In genomic region chr12:6335451-6336078, GRCh38 we compare ENCODE assay signal across 8 cellular contexts. TPM values are rescaled to one million over a fixed set of nuclear protein-coding genes. Genes with fewer than 3 reads are reported as not detected.
A peak's percentile ranks its signal among the peaks of the same experiment; 100 is the strongest.
DNase-seq lines count a peak whose midpoint lies in the region; ATAC-seq and TF ChIP-seq lines count a peak whose summit lies in the region.

No MANE protein-coding gene starts in this region.

- H3K9me3 ChIP-seq in tibial artery, result no peaks in the 10 kb centered on the region

- intact Hi-C loops in activated T-helper 1 cell treated with anti-CD3 and anti-CD28 coated beads, Interleukin-12 subunit alpha, Interleukin-12 subunit beta, Interleukin-2, Interleukin-4 antibody, amounts not matched to agents 30 ng/mL and 10 ng/mL and 1 ng/mL, durations not matched to agents 14 hours and 24 hours and 36 hours (cut with micrococcal nuclease), result loop anchor here (1.0 to 5.0 kb wide), 8 partner anchors 12 to 272 kb away; partner anchors contain the start of genes CHD4, GAPDH, IFFO1 and VAMP1
- intact Hi-C loops in tibial artery (cut with DNase I; ENCODE audit: low total_unique reads), result loop anchor here (5.0 kb wide), 2 partner anchors 47 to 132 kb away; partner anchors contain the start of gene LTBR

- no peak overlapping the region for H3K27ac Mint-ChIP-seq in activated T-helper 1 cell treated with anti-CD3 and anti-CD28 coated beads, Interleukin-12 subunit alpha, Interleukin-12 subunit beta, Interleukin-2, Interleukin-4 antibody, amounts not matched to agents 30 ng/mL and 10 ng/mL and 1 ng/mL, durations not matched to agents 14 hours and 24 hours and 36 hours
- no peak overlapping the region for H3K27ac Mint-ChIP-seq in osteocyte (ENCODE audit: unreplicated experiment)

- in situ Hi-C loops in GM13977 (cut with MboI; ENCODE audit: low pct_unique_long_range_greater_than_20kb, low sequenced_read_pairs, unreplicated experiment), result loop anchor here (10.0 kb wide), 1 partner anchor 129 kb away; no protein-coding TSS in a partner anchor

- peak; percentile 91 for DNase-seq in GM13977 (ENCODE audit: low spot score)
- DNase-seq in OCI-M1 (lab: John Stamatoyannopoulos, UW), result peak; percentile 87
- peak; percentile 80 for DNase-seq in activated T-helper 1 cell treated with anti-CD3 and anti-CD28 coated beads, Interleukin-12 subunit alpha, Interleukin-12 subunit beta, Interleukin-2, Interleukin-4 antibody, amounts not matched to agents 30 ng/mL and 10 ng/mL and 1 ng/mL, durations not matched to agents 14 hours and 24 hours and 36 hours (ENCODE audit: low spot score)
- DNase-seq in fibroblast of villous mesenchyme (ENCODE audit: low read depth), result peak; percentile 86
- DNase-seq in osteocyte (ENCODE audit: extremely low spot score, unreplicated experiment), result no peak
- peak; percentile 85 to 89 for DNase-seq in tibial artery
- DNase-seq in NCI-H1105 treated with DMSO at 0.1 percent for 48 hours (lab: John Stamatoyannopoulos, UW), result no peak

- no peak overlapping the region for H3K4me3 Mint-ChIP-seq in activated T-helper 1 cell treated with anti-CD3 and anti-CD28 coated beads, Interleukin-12 subunit alpha, Interleukin-12 subunit beta, Interleukin-2, Interleukin-4 antibody, amounts not matched to agents 30 ng/mL and 10 ng/mL and 1 ng/mL, durations not matched to agents 14 hours and 24 hours and 36 hours
- H3K4me3 Mint-ChIP-seq in osteocyte (ENCODE audit: unreplicated experiment), result no peak overlapping the region

- no peaks in the 10 kb centered on the region for H3K27me3 Mint-ChIP-seq in activated T-helper 1 cell treated with anti-CD3 and anti-CD28 coated beads, Interleukin-12 subunit alpha, Interleukin-12 subunit beta, Interleukin-2, Interleukin-4 antibody, amounts not matched to agents 30 ng/mL and 10 ng/mL and 1 ng/mL, durations not matched to agents 14 hours and 24 hours and 36 hours (ENCODE audit: insufficient read depth)
- no peaks in the 10 kb centered on the region for H3K27me3 Mint-ChIP-seq in osteocyte (ENCODE audit: unreplicated experiment)

- no peaks in the 10 kb centered on the region for H3K27me3 ChIP-seq in tibial artery

- H3K27ac ChIP-seq in tibial artery, result peak overlapping the region; percentile 99

- peak overlapping the region; percentile 52 for H3K4me3 ChIP-seq in fibroblast of villous mesenchyme (ENCODE audit: low read depth, low read length)
- H3K4me3 ChIP-seq in tibial artery, result peak overlapping the region; percentile 97 to 99

- H3K36me3 Mint-ChIP-seq in activated T-helper 1 cell treated with anti-CD3 and anti-CD28 coated beads, Interleukin-12 subunit alpha, Interleukin-12 subunit beta, Interleukin-2, Interleukin-4 antibody, amounts not matched to agents 30 ng/mL and 10 ng/mL and 1 ng/mL, durations not matched to agents 14 hours and 24 hours and 36 hours (ENCODE audit: low read depth), result peaks cover 33% of the 10 kb centered on the region
- peaks cover 26% of the 10 kb centered on the region for H3K36me3 Mint-ChIP-seq in osteocyte (ENCODE audit: unreplicated experiment)

- peaks cover 0 to 79% (median 71%) of the 10 kb centered on the region in 4 donors for H3K4me1 ChIP-seq in tibial artery

- ATAC-seq in HG02759 (IDR thresholded peaks at IDR 0.05; ENCODE audit: unreplicated experiment), result peak; percentile 78

- no peaks in the 10 kb centered on the region for H3K9me3 Mint-ChIP-seq in activated T-helper 1 cell treated with anti-CD3 and anti-CD28 coated beads, Interleukin-12 subunit alpha, Interleukin-12 subunit beta, Interleukin-2, Interleukin-4 antibody, amounts not matched to agents 30 ng/mL and 10 ng/mL and 1 ng/mL, durations not matched to agents 14 hours and 24 hours and 36 hours
- H3K9me3 Mint-ChIP-seq in osteocyte (ENCODE audit: unreplicated experiment), result no peaks in the 10 kb centered on the region

- H3K4me1 Mint-ChIP-seq in activated T-helper 1 cell treated with anti-CD3 and anti-CD28 coated beads, Interleukin-12 subunit alpha, Interleukin-12 subunit beta, Interleukin-2, Interleukin-4 antibody, amounts not matched to agents 30 ng/mL and 10 ng/mL and 1 ng/mL, durations not matched to agents 14 hours and 24 hours and 36 hours (ENCODE audit: low read depth), result peaks cover 37% of the 10 kb centered on the region
- peaks cover 2% of the 10 kb centered on the region for H3K4me1 Mint-ChIP-seq in osteocyte (ENCODE audit: unreplicated experiment)

- H3K36me3 ChIP-seq in tibial artery, result peaks cover 39 to 49% (median 42%) of the 10 kb centered on the region in 3 donors

- TF ChIP-seq CTCF in GM13977 (IDR thresholded peaks at IDR 0.05; ENCODE audit: extremely low read depth, insufficient read depth, missing control alignments) (peak; percentile 84), fibroblast of villous mesenchyme (IDR thresholded peaks at IDR 0.05; ENCODE audit: insufficient read depth, low read depth, low read length) (peak; percentile 66), osteocyte (IDR thresholded peaks at IDR 0.05) (peak; percentile 60), tibial artery (IDR thresholded peaks at IDR 0.05) (peak; percentile 45 to 54)

RNA-seq across cellular contexts. Expression of gene TNFRSF1A, which starts 6.3 kb away (rescaled TPM):
- total RNA-seq in activated T-helper 1 cell treated with anti-CD3 and anti-CD28 coated beads, Interleukin-12 subunit alpha, Interleukin-12 subunit beta, Interleukin-2, Interleukin-4 antibody, amounts not matched to agents 30 ng/mL and 10 ng/mL and 1 ng/mL, durations not matched to agents 14 hours and 24 hours and 36 hours, result 51.4 and 55.9 TPM in 2 replicates
- total RNA-seq in fibroblast of villous mesenchyme (125 and 174 TPM in 2 replicates), osteocyte (170 and 188 TPM in 2 replicates)

RNA-seq across cellular contexts. Expression of gene PLEKHG6, which starts 25.1 kb away (rescaled TPM):
- not detected in 2 replicates for total RNA-seq in activated T-helper 1 cell treated with anti-CD3 and anti-CD28 coated beads, Interleukin-12 subunit alpha, Interleukin-12 subunit beta, Interleukin-2, Interleukin-4 antibody, amounts not matched to agents 30 ng/mL and 10 ng/mL and 1 ng/mL, durations not matched to agents 14 hours and 24 hours and 36 hours
- under 0.01 TPM in 1 of 2 replicates, not detected in the other for total RNA-seq in fibroblast of villous mesenchyme
- 0.21 and 0.55 TPM in 2 replicates for total RNA-seq in osteocyte

RNA-seq across cellular contexts. Expression of gene SCNN1A, which starts 39.8 kb away (rescaled TPM):
- total RNA-seq in activated T-helper 1 cell treated with anti-CD3 and anti-CD28 coated beads, Interleukin-12 subunit alpha, Interleukin-12 subunit beta, Interleukin-2, Interleukin-4 antibody, amounts not matched to agents 30 ng/mL and 10 ng/mL and 1 ng/mL, durations not matched to agents 14 hours and 24 hours and 36 hours, result 0.05 and 0.32 TPM in 2 replicates
- total RNA-seq in fibroblast of villous mesenchyme, result under 0.01 and 0.32 TPM in 2 replicates
- total RNA-seq in osteocyte, result 2.5 and 3.2 TPM in 2 replicates

RNA-seq across cellular contexts. Expression of gene LTBR, which starts 48.4 kb away (rescaled TPM):
- total RNA-seq in activated T-helper 1 cell treated with anti-CD3 and anti-CD28 coated beads, Interleukin-12 subunit alpha, Interleukin-12 subunit beta, Interleukin-2, Interleukin-4 antibody, amounts not matched to agents 30 ng/mL and 10 ng/mL and 1 ng/mL, durations not matched to agents 14 hours and 24 hours and 36 hours, result 0.64 and 1.3 TPM in 2 replicates
- total RNA-seq in fibroblast of villous mesenchyme (61.3 and 69.6 TPM in 2 replicates), osteocyte (16.4 and 17.0 TPM in 2 replicates)

Comparison
In these comparisons a context has a peak if more than half of its experiments do, and no peak if none do; other contexts are left out.
1. DNase-seq: peak in GM13977 (single experiment), OCI-M1 (single experiment), activated T-helper 1 cell treated with anti-CD3 and anti-CD28 coated beads, Interleukin-12 subunit alpha, Interleukin-12 subunit beta, Interleukin-2, Interleukin-4 antibody, amounts not matched to agents 30 ng/mL and 10 ng/mL and 1 ng/mL, durations not matched to agents 14 hours and 24 hours and 36 hours (single experiment), fibroblast of villous mesenchyme (single experiment) and tibial artery (2 of 2); none in osteocyte (single experiment) and NCI-H1105 treated with DMSO at 0.1 percent for 48 hours (single experiment).
2. Peak in every context shown above with its lines, with median percentiles within 50 percentile points of each other: CTCF ChIP-seq.